In genomic region chr1:81004011-81004410, GRCh38 we compare ENCODE assay signal across 22 cellular contexts.
DNase-seq lines count a peak whose midpoint lies in the region; ATAC-seq lines count a peak whose summit lies in the region.
"Had no signal": no experiment of that assay in that cellular context is flagged by ENCODE, and none has a peak within 500 bp of the region (broad histone marks: within the 10 kb centered on the region; RNA-seq: fewer than 3 reads in every experiment).

No MANE protein-coding gene starts in this region.

- no peaks in the 10 kb centered on the region for H3K4me1 Mint-ChIP-seq in T-helper 2 cell treated with Interferon-gamma antibody and Interleukin-4, amounts not matched to agents 5 μg/mL and 100 μg/mL, for 36 hours (ENCODE audit: low read depth)
- H3K4me1 Mint-ChIP-seq: GM23338, H9 had no signal

- H3K9me3 Mint-ChIP-seq in T-helper 2 cell treated with Interferon-gamma antibody and Interleukin-4, amounts not matched to agents 5 μg/mL and 100 μg/mL, for 36 hours = peaks cover 9% of the 10 kb centered on the region

- no peak overlapping the region for H3K27ac Mint-ChIP-seq in T-helper 2 cell treated with Interferon-gamma antibody and Interleukin-4, amounts not matched to agents 5 μg/mL and 100 μg/mL, for 36 hours
- H3K27ac Mint-ChIP-seq: CD4-positive, alpha-beta T cell; GM23338; H9; HFFc6 had no signal

- H3K36me3 Mint-ChIP-seq in T-helper 2 cell treated with Interferon-gamma antibody and Interleukin-4, amounts not matched to agents 5 μg/mL and 100 μg/mL, for 36 hours (ENCODE audit: low read depth) = no peaks in the 10 kb centered on the region

- no peak overlapping the region for H3K27ac ChIP-seq in right cardiac atrium (ENCODE audit: low read length)
- H3K27ac ChIP-seq: BLaER1 treated with 17β-estradiol and CSF1 and Interleukin-3, amounts not matched to agents 10 nM and 100 nM; PC-9 had no signal

- no peaks in the 10 kb centered on the region for H3K9me3 ChIP-seq in right cardiac atrium (ENCODE audit: control insufficient read depth, low read length)

- no peak overlapping the region for H3K4me3 ChIP-seq in right cardiac atrium (ENCODE audit: low read length)
- H3K4me3 ChIP-seq: BLaER1 treated with 17β-estradiol and CSF1 and Interleukin-3, amounts not matched to agents 10 nM and 100 nM; GM23338; PC-9 had no signal

- H3K27me3 Mint-ChIP-seq in T-helper 2 cell treated with Interferon-gamma antibody and Interleukin-4, amounts not matched to agents 5 μg/mL and 100 μg/mL, for 36 hours (ENCODE audit: low read depth) = no peaks in the 10 kb centered on the region
- H3K27me3 Mint-ChIP-seq: CD4-positive, alpha-beta T cell had no signal

- no peaks in the 10 kb centered on the region for H3K27me3 ChIP-seq in right cardiac atrium (ENCODE audit: control insufficient read depth, insufficient read depth)
- H3K27me3 ChIP-seq: BLaER1 treated with 17β-estradiol and CSF1 and Interleukin-3, amounts not matched to agents 10 nM and 100 nM had no signal

- intact Hi-C loops in Right ventricle myocardium superior (cut with DNase I) = no loop called here
- intact Hi-C loops in cardiac septum (cut with DNase I) = no loop called here
- intact Hi-C loops in right cardiac atrium (cut with DNase I) = no loop called here

- no peak overlapping the region for H3K4me3 Mint-ChIP-seq in T-helper 2 cell treated with Interferon-gamma antibody and Interleukin-4, amounts not matched to agents 5 μg/mL and 100 μg/mL, for 36 hours
- H3K4me3 Mint-ChIP-seq: CD4-positive, alpha-beta T cell; GM23338; H9; HFFc6 had no signal

- 59% methylated on average over 4 of the region's 4 CpGs for WGBS in right cardiac atrium

- peak; percentile 92 for ATAC-seq in Right ventricle myocardium superior (ENCODE audit: poor library complexity)
- ATAC-seq in right cardiac atrium = peak; percentile 45 to 68
- no peak for ATAC-seq in HG03025 (IDR thresholded peaks at IDR 0.05; ENCODE audit: low FRiP score, unreplicated experiment)
- no peak for ATAC-seq in HG02885 (IDR thresholded peaks at IDR 0.05; ENCODE audit: poor library complexity, unreplicated experiment)
- ATAC-seq: GM23338 had no signal

- peak; percentile 59 for DNase-seq in Right ventricle myocardium superior
- DNase-seq in cardiac septum (ENCODE audit: low spot score) = no peak
- peak; percentile 11 for DNase-seq in globus pallidus (ENCODE audit: low spot score)
- peak in 2 of 3 donors; percentile 35 to 45 for DNase-seq in right cardiac atrium
- DNase-seq in T-helper 2 cell treated with Interferon-gamma antibody and Interleukin-4, amounts not matched to agents 5 μg/mL and 100 μg/mL, for 36 hours (ENCODE audit: low spot score) = no peak
- DNase-seq: CD4-positive, alpha-beta T cell; H9; HFFc6; NCI-H1092 treated with DMSO at 0.1 percent for 48 hours; NCI-H1436; NCI-H187; NCI-H2081 treated with DMSO at 0.1 percent for 48 hours; NCI-H2171; NCI-H226; NCI-H524; NCI-H748 treated with DMSO at 0.1 percent for 48 hours; PC-9; SHP77 had no signal

- no peaks in the 10 kb centered on the region for H3K4me1 ChIP-seq in right cardiac atrium (ENCODE audit: control insufficient read depth, insufficient read depth, low read length)
- H3K4me1 ChIP-seq: BLaER1 treated with 17β-estradiol and CSF1 and Interleukin-3, amounts not matched to agents 10 nM and 100 nM had no signal

Comparison
In these comparisons a context has a peak if more than half of its experiments do, and no peak if none do; other contexts are left out.
1. DNase-seq: peak in Right ventricle myocardium superior (single experiment), globus pallidus (single experiment) and right cardiac atrium (2 of 3); none in cardiac septum (single experiment) and T-helper 2 cell treated with Interferon-gamma antibody and Interleukin-4, amounts not matched to agents 5 μg/mL and 100 μg/mL, for 36 hours (single experiment).
2. ATAC-seq: peak in Right ventricle myocardium superior (single experiment) and right cardiac atrium (2 of 2); none in HG03025 (single experiment) and HG02885 (single experiment).